In genomic region chr9:4803670-4804530, GRCh38 we compare ENCODE assay signal across 1 cellular context.
TF ChIP-seq lines count a peak whose summit lies in the region.

No MANE protein-coding gene starts in this region.

TF ChIP-seq in GM23338, 12 proteins besides CTCF, POLR2A, EP300 and RAD21 (continued from another document):
- TF ChIP-seq REST (IDR thresholded peaks at IDR 0.05; ENCODE audit: unreplicated experiment), result no peak
- no peak for TF ChIP-seq NANOG (IDR thresholded peaks at IDR 0.05; ENCODE audit: borderline replicate concordance)
- TF ChIP-seq, protein P1, sequence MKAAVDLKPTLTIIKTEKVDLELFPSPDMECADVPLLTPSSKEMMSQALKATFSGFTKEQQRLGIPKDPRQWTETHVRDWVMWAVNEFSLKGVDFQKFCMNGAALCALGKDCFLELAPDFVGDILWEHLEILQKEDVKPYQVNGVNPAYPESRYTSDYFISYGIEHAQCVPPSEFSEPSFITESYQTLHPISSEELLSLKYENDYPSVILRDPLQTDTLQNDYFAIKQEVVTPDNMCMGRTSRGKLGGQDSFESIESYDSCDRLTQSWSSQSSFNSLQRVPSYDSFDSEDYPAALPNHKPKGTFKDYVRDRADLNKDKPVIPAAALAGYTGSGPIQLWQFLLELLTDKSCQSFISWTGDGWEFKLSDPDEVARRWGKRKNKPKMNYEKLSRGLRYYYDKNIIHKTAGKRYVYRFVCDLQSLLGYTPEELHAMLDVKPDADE (IDR thresholded peaks at IDR 0.05), result no peak
- TF ChIP-seq ZNF462 (CRISPR knock-in tag; IDR thresholded peaks at IDR 0.05), result no peak
- no peak for TF ChIP-seq EZH2phosphoT487 (IDR thresholded peaks at IDR 0.05; ENCODE audit: unreplicated experiment)
